11 cellular contexts compared by ENCODE assay signal in the genomic region with DNA sequence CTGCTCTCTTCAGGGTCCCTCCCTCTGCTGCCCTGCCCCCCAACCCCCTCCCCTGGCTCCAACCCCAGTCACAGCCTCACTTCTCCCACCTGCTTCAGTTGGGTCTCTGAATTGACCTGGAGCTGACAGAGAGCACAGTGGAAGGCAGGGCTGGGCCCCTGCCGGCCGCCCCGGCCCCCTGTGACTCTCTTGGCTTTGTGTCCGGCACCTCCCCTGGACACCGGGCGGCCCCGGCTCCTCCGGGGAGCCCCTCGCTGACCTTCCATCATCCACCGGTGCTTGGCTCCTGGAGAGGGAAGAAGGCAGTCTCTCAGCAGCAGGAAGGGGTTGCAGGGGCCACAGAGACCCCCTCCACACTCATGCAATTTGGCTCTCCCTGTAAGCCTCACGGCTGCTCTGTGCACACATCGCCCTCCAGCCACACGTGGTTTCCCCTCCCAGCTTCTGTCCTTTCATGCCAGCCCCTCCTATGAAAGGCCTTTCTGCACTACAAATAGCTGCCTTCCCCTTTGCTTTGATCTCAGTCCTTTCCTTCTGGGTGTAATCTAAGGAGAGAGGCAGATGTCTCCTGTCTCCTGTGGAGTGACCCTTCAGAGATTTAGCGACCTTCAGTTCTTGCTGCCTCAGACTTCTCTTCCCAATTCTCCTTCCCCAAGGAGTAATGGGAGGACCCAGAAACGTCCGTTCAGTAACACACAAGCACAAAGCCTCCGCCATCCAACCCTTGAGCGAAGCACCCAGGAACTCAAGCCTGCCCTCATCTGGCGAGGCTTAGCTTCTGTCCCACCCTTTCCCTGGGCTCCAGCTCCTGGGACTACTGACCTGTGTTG. TPM values are rescaled to one million over a fixed set of nuclear protein-coding genes. Genes with fewer than 3 reads are reported as not detected.
A peak's percentile ranks its signal among the peaks of the same experiment; 100 is the strongest.
DNase-seq lines count a peak whose midpoint lies in the region; ATAC-seq and TF ChIP-seq lines count a peak whose summit lies in the region.
"Had no signal": no experiment of that assay in that cellular context is flagged by ENCODE, and none has a peak within 500 bp of the region (broad histone marks: within the 10 kb centered on the region; RNA-seq: fewer than 3 reads in every experiment).

No MANE protein-coding gene starts in this region.

- H3K4me1 ChIP-seq in HUES64 (ENCODE audit: insufficient read depth, low read length) (peaks cover 22% of the 10 kb centered on the region), liver (ENCODE audit: control insufficient read depth in 4 of 4, insufficient read depth in 4 of 4, low read length in 3 of 4) (peaks cover 14 to 30% (median 25%) of the 10 kb centered on the region in 4 donors)

- WGBS in HUES64, result 21% methylated on average over 19 of the region's 19 CpGs
- 69% methylated on average over 19 of the region's 19 CpGs for WGBS in liver

- TF ChIP-seq CTCF in astrocyte of the cerebellum (IDR thresholded peaks at IDR 0.05; ENCODE audit: low read depth, low read length, missing control alignments) (peak; percentile 20), liver (IDR thresholded peaks at IDR 0.05; ENCODE audit: low read depth, low read length, missing input control) (peak; percentile 25)

- H3K36me3 ChIP-seq in HUES64 (ENCODE audit: insufficient read depth, low read length), result peaks cover 17% of the 10 kb centered on the region
- peaks cover 0 to 3% (median 0%) of the 10 kb centered on the region in 4 donors for H3K36me3 ChIP-seq in liver (ENCODE audit: control insufficient read depth in 4 of 4, insufficient read depth in 3 of 4, low read depth in 1 of 4, low read length in 3 of 4)

- H3K27ac ChIP-seq in HUES64 (ENCODE audit: low read depth, low read length) (peak overlapping the region; percentile 31; the same call in 1 of the 2 replicates), liver (ENCODE audit: low read depth in 1 of 2, low read length in 2 of 2) (no peak overlapping the region)
- H3K27ac ChIP-seq: right atrium auricular region had no signal

- H3K9ac ChIP-seq in HUES64 (ENCODE audit: low read depth, low read length) (peak overlapping the region; percentile 43; the same call in 1 of the 2 replicates), liver (ENCODE audit: low read depth in 1 of 2, low read length in 2 of 2) (no peak overlapping the region)

- H3K4me3 ChIP-seq in HUES64 (ENCODE audit: low read length), result peak overlapping the region; percentile 17; the same call in 1 of the 2 replicates
- no peak overlapping the region for H3K4me3 ChIP-seq in astrocyte of the cerebellum (ENCODE audit: low read depth, low read length)
- H3K4me3 ChIP-seq in liver (ENCODE audit: low read depth in 1 of 3, low read length in 3 of 3), result no peak overlapping the region
- H3K4me3 ChIP-seq: right atrium auricular region had no signal

- H3K27me3 ChIP-seq in HUES64 (ENCODE audit: insufficient read depth, low read length) (no peaks in the 10 kb centered on the region), liver (ENCODE audit: control insufficient read depth in 4 of 4, insufficient read depth in 4 of 4, low read length in 3 of 4) (no peaks in the 10 kb centered on the region)
- H3K27me3 ChIP-seq: right atrium auricular region had no signal

- DNase-seq in D341Med (ENCODE audit: low spot score) (peak; percentile 63), astrocyte of the cerebellum (ENCODE audit: low read depth) (no peak), DMS153 (lab: John Stamatoyannopoulos, UW) (no peak)
- no peak for DNase-seq in stimulated activated CD4-positive, alpha-beta T cell treated with anti-CD3 and anti-CD28 coated beads, Interleukin-2, amount 100 ng/mL, for 24 hours
- DNase-seq: activated CD8-positive, alpha-beta T cell treated with anti-CD3 and anti-CD28 coated beads for 36 hours; hypothalamus had no signal

- in situ Hi-C loops in astrocyte of the cerebellum (cut with HindIII; ENCODE audit: low sequenced_read_pairs), result loop anchor here (5.0 kb wide), 1 partner anchor 54 kb away; no protein-coding TSS in a partner anchor

- no peak for ATAC-seq in GM21390 (IDR thresholded peaks at IDR 0.05; ENCODE audit: unreplicated experiment)
- ATAC-seq in GM18870 (IDR thresholded peaks at IDR 0.05; ENCODE audit: unreplicated experiment), result no peak
- ATAC-seq: activated CD8-positive, alpha-beta T cell treated with anti-CD3 and anti-CD28 coated beads for 36 hours had no signal

- TF ChIP-seq RAD21 in liver (IDR thresholded peaks at IDR 0.05), result peak; percentile 54 to 64

- H3K9me3 ChIP-seq in HUES64 (ENCODE audit: insufficient read depth, low read depth, low read length), result no peaks in the 10 kb centered on the region
- H3K9me3 ChIP-seq in liver (ENCODE audit: control insufficient read depth in 4 of 4, low read length in 3 of 4), result no peaks in the 10 kb centered on the region
- H3K9me3 ChIP-seq: right atrium auricular region had no signal

TF ChIP-seq in liver, 16 proteins besides CTCF, POLR2A, EP300 and RAD21:
- TF ChIP-seq FOXA1 (IDR thresholded peaks at IDR 0.05) (no peak), RXRA (IDR thresholded peaks at IDR 0.05) (no peak), TAF1 (conservative IDR thresholded peaks at IDR 0.05) (no peak), YY1 (IDR thresholded peaks at IDR 0.05) (no peak), EGR1 (IDR thresholded peaks at IDR 0.05; ENCODE audit: low read depth in 2 of 2) (no peak), SP1 (IDR thresholded peaks at IDR 0.05) (no peak), HNF4A (conservative IDR thresholded peaks at IDR 0.05) (no peak), HNF4G (IDR thresholded peaks at IDR 0.05) (no peak), NR2F2 (IDR thresholded peaks at IDR 0.05) (no peak), GABPA (IDR thresholded peaks at IDR 0.05 in 1 of 2, conservative IDR thresholded peaks at IDR 0.05 in 1 of 2) (no peak), FOXA2 (IDR thresholded peaks at IDR 0.05) (no peak), JUND (IDR thresholded peaks at IDR 0.05) (no peak)
- TF ChIP-seq, protein P1, sequence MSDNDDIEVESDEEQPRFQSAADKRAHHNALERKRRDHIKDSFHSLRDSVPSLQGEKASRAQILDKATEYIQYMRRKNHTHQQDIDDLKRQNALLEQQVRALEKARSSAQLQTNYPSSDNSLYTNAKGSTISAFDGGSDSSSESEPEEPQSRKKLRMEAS (IDR thresholded peaks at IDR 0.05), result no peak
- TF ChIP-seq, protein P2, sequence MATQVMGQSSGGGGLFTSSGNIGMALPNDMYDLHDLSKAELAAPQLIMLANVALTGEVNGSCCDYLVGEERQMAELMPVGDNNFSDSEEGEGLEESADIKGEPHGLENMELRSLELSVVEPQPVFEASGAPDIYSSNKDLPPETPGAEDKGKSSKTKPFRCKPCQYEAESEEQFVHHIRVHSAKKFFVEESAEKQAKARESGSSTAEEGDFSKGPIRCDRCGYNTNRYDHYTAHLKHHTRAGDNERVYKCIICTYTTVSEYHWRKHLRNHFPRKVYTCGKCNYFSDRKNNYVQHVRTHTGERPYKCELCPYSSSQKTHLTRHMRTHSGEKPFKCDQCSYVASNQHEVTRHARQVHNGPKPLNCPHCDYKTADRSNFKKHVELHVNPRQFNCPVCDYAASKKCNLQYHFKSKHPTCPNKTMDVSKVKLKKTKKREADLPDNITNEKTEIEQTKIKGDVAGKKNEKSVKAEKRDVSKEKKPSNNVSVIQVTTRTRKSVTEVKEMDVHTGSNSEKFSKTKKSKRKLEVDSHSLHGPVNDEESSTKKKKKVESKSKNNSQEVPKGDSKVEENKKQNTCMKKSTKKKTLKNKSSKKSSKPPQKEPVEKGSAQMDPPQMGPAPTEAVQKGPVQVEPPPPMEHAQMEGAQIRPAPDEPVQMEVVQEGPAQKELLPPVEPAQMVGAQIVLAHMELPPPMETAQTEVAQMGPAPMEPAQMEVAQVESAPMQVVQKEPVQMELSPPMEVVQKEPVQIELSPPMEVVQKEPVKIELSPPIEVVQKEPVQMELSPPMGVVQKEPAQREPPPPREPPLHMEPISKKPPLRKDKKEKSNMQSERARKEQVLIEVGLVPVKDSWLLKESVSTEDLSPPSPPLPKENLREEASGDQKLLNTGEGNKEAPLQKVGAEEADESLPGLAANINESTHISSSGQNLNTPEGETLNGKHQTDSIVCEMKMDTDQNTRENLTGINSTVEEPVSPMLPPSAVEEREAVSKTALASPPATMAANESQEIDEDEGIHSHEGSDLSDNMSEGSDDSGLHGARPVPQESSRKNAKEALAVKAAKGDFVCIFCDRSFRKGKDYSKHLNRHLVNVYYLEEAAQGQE (IDR thresholded peaks at IDR 0.05), result no peak
- TF ChIP-seq, protein P3, sequence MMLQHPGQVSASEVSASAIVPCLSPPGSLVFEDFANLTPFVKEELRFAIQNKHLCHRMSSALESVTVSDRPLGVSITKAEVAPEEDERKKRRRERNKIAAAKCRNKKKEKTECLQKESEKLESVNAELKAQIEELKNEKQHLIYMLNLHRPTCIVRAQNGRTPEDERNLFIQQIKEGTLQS (IDR thresholded peaks at IDR 0.05), result no peak
- TF ChIP-seq, protein P4, sequence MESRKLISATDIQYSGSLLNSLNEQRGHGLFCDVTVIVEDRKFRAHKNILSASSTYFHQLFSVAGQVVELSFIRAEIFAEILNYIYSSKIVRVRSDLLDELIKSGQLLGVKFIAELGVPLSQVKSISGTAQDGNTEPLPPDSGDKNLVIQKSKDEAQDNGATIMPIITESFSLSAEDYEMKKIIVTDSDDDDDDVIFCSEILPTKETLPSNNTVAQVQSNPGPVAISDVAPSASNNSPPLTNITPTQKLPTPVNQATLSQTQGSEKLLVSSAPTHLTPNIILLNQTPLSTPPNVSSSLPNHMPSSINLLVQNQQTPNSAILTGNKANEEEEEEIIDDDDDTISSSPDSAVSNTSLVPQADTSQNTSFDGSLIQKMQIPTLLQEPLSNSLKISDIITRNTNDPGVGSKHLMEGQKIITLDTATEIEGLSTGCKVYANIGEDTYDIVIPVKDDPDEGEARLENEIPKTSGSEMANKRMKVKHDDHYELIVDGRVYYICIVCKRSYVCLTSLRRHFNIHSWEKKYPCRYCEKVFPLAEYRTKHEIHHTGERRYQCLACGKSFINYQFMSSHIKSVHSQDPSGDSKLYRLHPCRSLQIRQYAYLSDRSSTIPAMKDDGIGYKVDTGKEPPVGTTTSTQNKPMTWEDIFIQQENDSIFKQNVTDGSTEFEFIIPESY (IDR thresholded peaks at IDR 0.05), result no peak

RNA-seq across cellular contexts. Expression of a gene that starts 8.3 kb away (rescaled TPM):
- polyA plus RNA-seq in HUES64 (2013, experiment 1 of 2), result 34.5 TPM
- 35.7 TPM for polyA plus RNA-seq in HUES64 (2013, experiment 2 of 2)
- total RNA-seq in liver, result 10 to 100 TPM; 17.3 to 17.4 TPM
- 10 to 100 TPM; 16.4 to 20.7 TPM for polyA plus RNA-seq in liver

RNA-seq across cellular contexts. Expression of a gene that starts 10.9 kb away (rescaled TPM):
- polyA plus RNA-seq in HUES64 (2013, experiment 1 of 2), result 120 TPM
- 94.7 TPM for polyA plus RNA-seq in HUES64 (2013, experiment 2 of 2)
- total RNA-seq in liver, result 10 to 100 TPM; 28.7 to 33.9 TPM
- 10 to 100 TPM; 29.4 to 31.8 TPM for polyA plus RNA-seq in liver

RNA-seq across cellular contexts. Expression of a gene that starts 22.2 kb away (rescaled TPM):
- 0.55 TPM for polyA plus RNA-seq in HUES64 (2013, experiment 1 of 2)
- 1.3 TPM for polyA plus RNA-seq in HUES64 (2013, experiment 2 of 2)
- under 1 TPM; 0.14 to 0.17 TPM for total RNA-seq in liver
- under 1 TPM in 1 of 2 donors, not detected in 1; 0.12 TPM for polyA plus RNA-seq in liver
